Comparison of ENCODE assay signal across 9 cellular contexts in genomic region chr19:16435999-16436650, GRCh38. TPM values are rescaled to one million over a fixed set of nuclear protein-coding genes. Genes with fewer than 3 reads are reported as not detected.
DNase-seq lines count a peak whose midpoint lies in the region; ATAC-seq and TF ChIP-seq lines count a peak whose summit lies in the region.
"Had no signal": no experiment of that assay in that cellular context is flagged by ENCODE, and none has a peak within 500 bp of the region (broad histone marks: within the 10 kb centered on the region; RNA-seq: fewer than 3 reads in every experiment).

No MANE protein-coding gene starts in this region.

- H3K4me3 ChIP-seq in BLaER1 (peak overlapping the region; percentile 14; the same call in 1 of the 2 replicates), esophagus muscularis mucosa (no peak overlapping the region), aorta (ENCODE audit: low read length in 2 of 2) (no peak overlapping the region)

- 46% methylated on average over 9 of the region's 9 CpGs for WGBS in esophagus muscularis mucosa
- WGBS in aorta, 2 donors = 49 to 67% methylated on average over 9 of the region's 9 CpGs

- peaks cover 73% of the 10 kb centered on the region for H3K36me3 Mint-ChIP-seq in nephron progenitor cell (ENCODE audit: low read depth)

- no peaks in the 10 kb centered on the region for H3K9me3 ChIP-seq in BLaER1
- H3K9me3 ChIP-seq in esophagus muscularis mucosa = no peaks in the 10 kb centered on the region
- no peaks in the 10 kb centered on the region for H3K9me3 ChIP-seq in aorta (ENCODE audit: control insufficient read depth, low read length)

- TF ChIP-seq CTCF in esophagus muscularis mucosa (IDR thresholded peaks at IDR 0.05) = no peak
- no peak for TF ChIP-seq CTCF in nephron progenitor cell (IDR thresholded peaks at IDR 0.05)

- H3K4me2 ChIP-seq in BLaER1 = peak overlapping the region; percentile 86

- H3K36me3 ChIP-seq in BLaER1 (peaks cover 97% of the 10 kb centered on the region), esophagus muscularis mucosa (peaks cover 17 to 88% (median 57%) of the 10 kb centered on the region in 4 donors), aorta (ENCODE audit: control insufficient read depth in 1 of 2, insufficient read depth in 2 of 2, low read length in 1 of 2) (no peaks in the 10 kb centered on the region)

- peak; percentile 73 for DNase-seq in OCI-M1 (lab: John Stamatoyannopoulos, UW)
- DNase-seq in esophagus muscularis mucosa (ENCODE audit: extremely low spot score) = no peak
- no peak for DNase-seq in nephron progenitor cell
- no peak for DNase-seq in NCI-H748 (lab: John Stamatoyannopoulos, UW; ENCODE audit: unreplicated experiment)
- DNase-seq in AG08395 (ENCODE audit: low spot score) = no peak
- no peak for DNase-seq in aorta
- DNase-seq in hepatic stellate cell (ENCODE audit: low spot score) = no peak
- DNase-seq: activated naive CD8-positive, alpha-beta T cell treated with anti-CD3 and anti-CD28 coated beads, Interleukin-2, amount 10 ng/mL, durations not matched to agents 7 days and 5 days had no signal

- no peaks in the 10 kb centered on the region for H3K9me3 Mint-ChIP-seq in nephron progenitor cell
- H3K9me3 Mint-ChIP-seq: activated naive CD8-positive, alpha-beta T cell treated with anti-CD3 and anti-CD28 coated beads, Interleukin-2, amount 10 ng/mL, durations not matched to agents 7 days and 5 days had no signal

- H3K27me3 Mint-ChIP-seq in nephron progenitor cell (ENCODE audit: low read depth, poor library complexity) = no peaks in the 10 kb centered on the region
- H3K27me3 Mint-ChIP-seq: activated naive CD8-positive, alpha-beta T cell treated with anti-CD3 and anti-CD28 coated beads, Interleukin-2, amount 10 ng/mL, durations not matched to agents 7 days and 5 days had no signal

- TF ChIP-seq EP300 in esophagus muscularis mucosa (IDR thresholded peaks at IDR 0.05) = no peak

- H3K4me1 ChIP-seq in BLaER1 (peaks cover 60% of the 10 kb centered on the region), esophagus muscularis mucosa (peaks cover 36 to 48% (median 42%) of the 10 kb centered on the region in 4 donors), aorta (ENCODE audit: control insufficient read depth in 1 of 2, insufficient read depth in 2 of 2, low read length in 2 of 2) (peaks cover 0 to 3% of the 10 kb centered on the region in 2 donors)

- no peak for ATAC-seq in aorta (ENCODE audit: low FRiP score)

- H3K27ac ChIP-seq in BLaER1 (peak overlapping the region; percentile 77), esophagus muscularis mucosa (replicated peaks in 1 of 4) (peak overlapping the region; percentile 36 to 82 (median 76)), aorta (ENCODE audit: low read depth in 1 of 2, low read length in 2 of 2) (peak overlapping the region in 1 of 2 donors; percentile 76)

- H3K4me3 Mint-ChIP-seq in nephron progenitor cell = no peak overlapping the region
- H3K4me3 Mint-ChIP-seq: activated naive CD8-positive, alpha-beta T cell treated with anti-CD3 and anti-CD28 coated beads, Interleukin-2, amount 10 ng/mL, durations not matched to agents 7 days and 5 days had no signal

- no peak for TF ChIP-seq POLR2A in esophagus muscularis mucosa (IDR thresholded peaks at IDR 0.05; ENCODE audit: low read depth)

- intact Hi-C loops in esophagus muscularis mucosa (cut with DNase I) (no loop called here), aorta (cut with DNase I) (no loop called here)

- no peaks in the 10 kb centered on the region for H3K27me3 ChIP-seq in BLaER1
- H3K27me3 ChIP-seq in esophagus muscularis mucosa = no peaks in the 10 kb centered on the region
- H3K27me3 ChIP-seq in aorta (ENCODE audit: control insufficient read depth in 1 of 2, insufficient read depth in 2 of 2, low read length in 1 of 2) = no peaks in the 10 kb centered on the region

- H3K27ac Mint-ChIP-seq in nephron progenitor cell = peak overlapping the region; percentile 93
- H3K27ac Mint-ChIP-seq: activated naive CD8-positive, alpha-beta T cell treated with anti-CD3 and anti-CD28 coated beads, Interleukin-2, amount 10 ng/mL, durations not matched to agents 7 days and 5 days had no signal

- H3K9ac ChIP-seq in BLaER1 = peak overlapping the region; percentile 67

- peaks cover 6% of the 10 kb centered on the region; the same call in 1 of the 2 replicates for H4K20me1 ChIP-seq in BLaER1

- H3K4me1 Mint-ChIP-seq in nephron progenitor cell = no peaks in the 10 kb centered on the region

RNA-seq across cellular contexts. Expression of gene EPS15L1, which starts 35.6 kb away (rescaled TPM):
- total RNA-seq in esophagus muscularis mucosa = 10 to 100 TPM; 14.2 to 30.8 (median 18.0) TPM
- 10 to 100 TPM; 32.3 to 44.7 TPM for total RNA-seq in aorta
- 10 to 100 TPM in 1 of 2 donors, 1 to 10 TPM in 1; 7.1 to 15.7 TPM for polyA plus RNA-seq in aorta

RNA-seq across cellular contexts. Expression of gene CALR3, which starts 59.8 kb away (rescaled TPM):
- total RNA-seq in esophagus muscularis mucosa = not detected
- total RNA-seq in aorta = not detected
- polyA plus RNA-seq in aorta = not detected
- total RNA-seq: activated naive CD8-positive, alpha-beta T cell treated with anti-CD3 and anti-CD28 coated beads, Interleukin-2, amount 10 ng/mL, durations not matched to agents 7 days and 5 days had no signal
